11 cellular contexts compared by ENCODE assay signal in genomic region chr3:171348121-171348520, GRCh38.
DNase-seq lines count a peak whose midpoint lies in the region; ATAC-seq lines count a peak whose summit lies in the region.
"Had no signal": no experiment of that assay in that cellular context is flagged by ENCODE, and none has a peak within 500 bp of the region (broad histone marks: within the 10 kb centered on the region; RNA-seq: fewer than 3 reads in every experiment).

No MANE protein-coding gene starts in this region.

- H3K4me1 Mint-ChIP-seq in activated CD4-positive, alpha-beta T cell treated with anti-CD3 and anti-CD28 coated beads, Interleukin-2, amount 10 ng/mL, durations not matched to agents 7 days and 5 days, result peaks cover 13% of the 10 kb centered on the region
- peaks cover 43% of the 10 kb centered on the region for H3K4me1 Mint-ChIP-seq in activated T-helper 2 cell treated with anti-CD3 and anti-CD28 coated beads, Interferon-gamma antibody, Interleukin-2, Interleukin-4, amounts not matched to agents 10 μg/mL and 5 μg/mL and 100 μg/mL, durations not matched to agents 14 hours and 24 hours and 36 hours (ENCODE audit: low read depth)

- peaks cover 17% of the 10 kb centered on the region for H3K9me3 Mint-ChIP-seq in activated CD4-positive, alpha-beta T cell treated with anti-CD3 and anti-CD28 coated beads, Interleukin-2, amount 10 ng/mL, durations not matched to agents 7 days and 5 days
- peaks cover 21% of the 10 kb centered on the region for H3K9me3 Mint-ChIP-seq in activated T-helper 2 cell treated with anti-CD3 and anti-CD28 coated beads, Interferon-gamma antibody, Interleukin-2, Interleukin-4, amounts not matched to agents 10 μg/mL and 5 μg/mL and 100 μg/mL, durations not matched to agents 14 hours and 24 hours and 36 hours

- no peak overlapping the region for H3K4me3 Mint-ChIP-seq in activated CD4-positive, alpha-beta T cell treated with anti-CD3 and anti-CD28 coated beads, Interleukin-2, amount 10 ng/mL, durations not matched to agents 7 days and 5 days
- no peak overlapping the region for H3K4me3 Mint-ChIP-seq in activated T-helper 2 cell treated with anti-CD3 and anti-CD28 coated beads, Interferon-gamma antibody, Interleukin-2, Interleukin-4, amounts not matched to agents 10 μg/mL and 5 μg/mL and 100 μg/mL, durations not matched to agents 14 hours and 24 hours and 36 hours (ENCODE audit: low read depth)

- CTCF ChIA-PET in activated CD4-positive, alpha-beta T cell treated with anti-CD3 and anti-CD28 coated beads, Interleukin-2, amount 10 ng/mL, durations not matched to agents 7 days and 5 days (lab: Charles Lee), result interaction anchor here (0.6 to 1.2 kb wide), 3 partner anchors 31 to 643 kb away, joined by 3 to 4 read pairs (median 3); no protein-coding TSS in a partner anchor

- DNase-seq in Daoy (ENCODE audit: low read depth) (peak; percentile 65), HS-5 (ENCODE audit: low read depth) (peak; percentile 43), fibroblast of peridontal ligament (ENCODE audit: extremely low read depth) (peak; percentile 30), SHP77 (lab: John Stamatoyannopoulos, UW) (no peak), T-helper 9 cell (no peak)
- DNase-seq in activated CD4-positive, alpha-beta T cell treated with anti-CD3 and anti-CD28 coated beads, Interleukin-2, amount 10 ng/mL, durations not matched to agents 7 days and 5 days, result no peak
- no peak for DNase-seq in activated T-helper 2 cell treated with anti-CD3 and anti-CD28 coated beads, Interferon-gamma antibody, Interleukin-2, Interleukin-4, amounts not matched to agents 10 μg/mL and 5 μg/mL and 100 μg/mL, durations not matched to agents 14 hours and 24 hours and 36 hours (ENCODE audit: low spot score)
- DNase-seq: activated CD4-positive, alpha-beta T cell treated with anti-CD3 and anti-CD28 coated beads, Interleukin-2, amount 50 U/mL, for 4 hours; Calu3 had no signal

- no peaks in the 10 kb centered on the region for H3K27me3 Mint-ChIP-seq in activated CD4-positive, alpha-beta T cell treated with anti-CD3 and anti-CD28 coated beads, Interleukin-2, amount 10 ng/mL, durations not matched to agents 7 days and 5 days
- no peaks in the 10 kb centered on the region for H3K27me3 Mint-ChIP-seq in activated T-helper 2 cell treated with anti-CD3 and anti-CD28 coated beads, Interferon-gamma antibody, Interleukin-2, Interleukin-4, amounts not matched to agents 10 μg/mL and 5 μg/mL and 100 μg/mL, durations not matched to agents 14 hours and 24 hours and 36 hours (ENCODE audit: low read depth)

- POLR2A ChIA-PET in activated CD4-positive, alpha-beta T cell treated with anti-CD3 and anti-CD28 coated beads, Interleukin-2, amount 10 ng/mL, durations not matched to agents 7 days and 5 days (lab: Charles Lee), result no interaction called here

- intact Hi-C loops in activated T-helper 2 cell treated with anti-CD3 and anti-CD28 coated beads, Interferon-gamma antibody, Interleukin-2, Interleukin-4, amounts not matched to agents 10 μg/mL and 5 μg/mL and 100 μg/mL, durations not matched to agents 14 hours and 24 hours and 36 hours (cut with micrococcal nuclease), result no loop called here

- H3K27ac Mint-ChIP-seq in activated CD4-positive, alpha-beta T cell treated with anti-CD3 and anti-CD28 coated beads, Interleukin-2, amount 10 ng/mL, durations not matched to agents 7 days and 5 days, result no peak overlapping the region
- no peak overlapping the region for H3K27ac Mint-ChIP-seq in activated T-helper 2 cell treated with anti-CD3 and anti-CD28 coated beads, Interferon-gamma antibody, Interleukin-2, Interleukin-4, amounts not matched to agents 10 μg/mL and 5 μg/mL and 100 μg/mL, durations not matched to agents 14 hours and 24 hours and 36 hours

- peak; percentile 21 for ATAC-seq in GM21423 (IDR thresholded peaks at IDR 0.05; ENCODE audit: unreplicated experiment)
- ATAC-seq: gastroesophageal sphincter had no signal

- peaks cover 31% of the 10 kb centered on the region for H3K36me3 Mint-ChIP-seq in activated CD4-positive, alpha-beta T cell treated with anti-CD3 and anti-CD28 coated beads, Interleukin-2, amount 10 ng/mL, durations not matched to agents 7 days and 5 days (ENCODE audit: low read depth)
- peaks cover 41% of the 10 kb centered on the region for H3K36me3 Mint-ChIP-seq in activated T-helper 2 cell treated with anti-CD3 and anti-CD28 coated beads, Interferon-gamma antibody, Interleukin-2, Interleukin-4, amounts not matched to agents 10 μg/mL and 5 μg/mL and 100 μg/mL, durations not matched to agents 14 hours and 24 hours and 36 hours (ENCODE audit: low read depth)

Comparison
In these comparisons a context has a peak if more than half of its experiments do, and no peak if none do; other contexts are left out.
1. DNase-seq: peak in Daoy (single experiment), HS-5 (single experiment) and fibroblast of peridontal ligament (single experiment); none in activated CD4-positive, alpha-beta T cell treated with anti-CD3 and anti-CD28 coated beads, Interleukin-2, amount 10 ng/mL, durations not matched to agents 7 days and 5 days (single experiment), SHP77 (0 of 2), T-helper 9 cell (single experiment) and activated T-helper 2 cell treated with anti-CD3 and anti-CD28 coated beads, Interferon-gamma antibody, Interleukin-2, Interleukin-4, amounts not matched to agents 10 μg/mL and 5 μg/mL and 100 μg/mL, durations not matched to agents 14 hours and 24 hours and 36 hours (single experiment).